ENCODE assay signal across 6 cellular contexts in the genomic region with DNA sequence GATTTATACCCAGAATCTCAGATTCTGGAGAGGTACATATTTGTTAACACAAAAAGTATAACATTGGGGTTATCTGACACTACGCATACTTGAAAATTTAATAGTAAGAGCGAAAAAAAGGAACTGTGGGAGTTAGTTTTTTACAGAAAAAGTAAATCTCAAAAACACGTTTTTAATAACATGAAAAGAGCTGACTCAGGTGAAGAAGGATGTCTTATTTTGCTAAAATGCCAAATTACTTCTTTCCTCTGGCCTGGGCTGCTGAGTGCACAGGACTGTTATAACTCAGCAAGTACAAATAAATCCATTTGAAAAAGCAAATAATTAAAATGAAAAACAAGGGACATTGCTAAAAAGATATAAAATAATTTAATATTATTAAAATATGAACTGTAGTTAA.
"Had no signal": no experiment of that assay in that cellular context is flagged by ENCODE, and none has a peak within 500 bp of the region (broad histone marks: within the 10 kb centered on the region; RNA-seq: fewer than 3 reads in every experiment).

No MANE protein-coding gene starts in this region.

- H3K4me2 ChIP-seq: KMS-11 had no signal

- H3K9ac ChIP-seq: KMS-11 had no signal

- H3K27ac ChIP-seq: HL-60, KMS-11 had no signal

- FAIRE-seq: HTR-8/SVneo had no signal

- DNase-seq: Kasumi-1, KBM-7, KG1 had no signal
